ENCODE assay signal across 1 cellular context in genomic region chr20:3203315-3204123, GRCh38.
A peak's percentile ranks its signal among the peaks of the same experiment; 100 is the strongest.
TF ChIP-seq lines count a peak whose summit lies in the region.

No MANE protein-coding gene starts in this region.

TF ChIP-seq in IMR-90, 13 proteins besides CTCF, POLR2A, EP300 and RAD21:
- TF ChIP-seq NFE2L2 (IDR thresholded peaks at IDR 0.05; ENCODE audit: low read depth, low read length) = no peak
- no peak for TF ChIP-seq MXI1 (IDR thresholded peaks at IDR 0.05; ENCODE audit: borderline replicate concordance, low read depth, low read length)
- peak; percentile 32; the same call in 1 of the 2 replicates for TF ChIP-seq MAZ (IDR thresholded peaks at IDR 0.05; ENCODE audit: borderline replicate concordance, low read depth, low read length)
- TF ChIP-seq RFX5 (IDR thresholded peaks at IDR 0.05; ENCODE audit: low read depth, low read length) = no peak
- TF ChIP-seq FOS (IDR thresholded peaks at IDR 0.05; ENCODE audit: low read depth, low read length) = no peak
